In genomic region chr1:56188216-56188615, GRCh38 we compare ENCODE assay signal across 27 cellular contexts.
"Had no signal": no experiment of that assay in that cellular context is flagged by ENCODE, and none has a peak within 500 bp of the region (broad histone marks: within the 10 kb centered on the region; RNA-seq: fewer than 3 reads in every experiment).

No MANE protein-coding gene starts in this region.

- H3K4me3 Mint-ChIP-seq: activated CD4-positive, alpha-beta T cell treated with anti-CD3 and anti-CD28 coated beads for 36 hours; activated CD8-positive, alpha-beta memory T cell treated with anti-CD3 and anti-CD28 coated beads, Interleukin-2, amount 10 ng/mL, durations not matched to agents 7 days and 5 days; activated CD8-positive, alpha-beta T cell treated with anti-CD3 and anti-CD28 coated beads, Interleukin-2, amount 10 ng/mL, durations not matched to agents 7 days and 5 days; activated naive CD4-positive, alpha-beta T cell treated with anti-CD3 and anti-CD28 coated beads for 36 hours; activated naive CD8-positive, alpha-beta T cell treated with anti-CD3 and anti-CD28 coated beads for 36 hours; activated T-cell treated with anti-CD3 and anti-CD28 coated beads, Interleukin-2, amount 50 U/mL, for 72 hours; natural killer cell treated with Interleukin-12 subunit alpha and Interleukin-12 subunit beta and Interleukin-15 and Interleukin-18, amount 100 ng/mL, for 72 hours; stimulated activated naive B cell treated with anti-CD40 and anti-IgM and Interleukin-4, amounts not matched to agents 10 μg/mL and 1 μg/mL and 100 μg/mL, for 72 hours; T-cell; T-helper 2 cell treated with Interferon-gamma antibody and Interleukin-4, amounts not matched to agents 5 μg/mL and 100 μg/mL, for 36 hours had no signal

- H3K36me3 Mint-ChIP-seq: activated CD8-positive, alpha-beta memory T cell treated with anti-CD3 and anti-CD28 coated beads, Interleukin-2, amount 10 ng/mL, durations not matched to agents 7 days and 5 days; activated naive CD8-positive, alpha-beta T cell treated with anti-CD3 and anti-CD28 coated beads for 36 hours; brain; natural killer cell treated with Interleukin-12 subunit alpha and Interleukin-12 subunit beta and Interleukin-15 and Interleukin-18, amount 100 ng/mL, for 72 hours; stimulated activated naive B cell treated with anti-CD40 and anti-IgM and Interleukin-4, amounts not matched to agents 10 μg/mL and 1 μg/mL and 100 μg/mL, for 72 hours; T-cell had no signal

- H3K36me3 ChIP-seq: ascending aorta, cardiac muscle cell, left lung, neutrophil, stomach, thyroid gland, upper lobe of right lung had no signal

- ATAC-seq: activated CD4-positive, alpha-beta T cell treated with anti-CD3 and anti-CD28 coated beads for 36 hours; activated CD8-positive, alpha-beta memory T cell treated with anti-CD3 and anti-CD28 coated beads, Interleukin-2, amount 10 ng/mL, durations not matched to agents 7 days and 5 days; activated CD8-positive, alpha-beta T cell treated with anti-CD3 and anti-CD28 coated beads, Interleukin-2, amount 10 ng/mL, durations not matched to agents 7 days and 5 days; activated T-cell treated with anti-CD3 and anti-CD28 coated beads, Interleukin-2, amount 50 U/mL, for 72 hours; foreskin keratinocyte; left lung; mucosa of descending colon; natural killer cell treated with Interleukin-12 subunit alpha and Interleukin-12 subunit beta and Interleukin-15 and Interleukin-18, amount 100 ng/mL, for 72 hours; stimulated activated naive B cell treated with anti-CD40 and anti-IgM and Interleukin-4, amounts not matched to agents 10 μg/mL and 1 μg/mL and 100 μg/mL, for 72 hours; T-cell; upper lobe of right lung had no signal

- H3K4me1 Mint-ChIP-seq: activated CD4-positive, alpha-beta T cell treated with anti-CD3 and anti-CD28 coated beads for 36 hours; activated CD8-positive, alpha-beta memory T cell treated with anti-CD3 and anti-CD28 coated beads, Interleukin-2, amount 10 ng/mL, durations not matched to agents 7 days and 5 days; activated naive CD8-positive, alpha-beta T cell treated with anti-CD3 and anti-CD28 coated beads for 36 hours; stimulated activated naive B cell treated with anti-CD40 and anti-IgM and Interleukin-4, amounts not matched to agents 10 μg/mL and 1 μg/mL and 100 μg/mL, for 72 hours; T-cell had no signal

- H3K27me3 ChIP-seq: ascending aorta, cardiac muscle cell, foreskin keratinocyte, left lung, neutrophil, stomach, thyroid gland, upper lobe of right lung had no signal

- H3K9me3 ChIP-seq: ascending aorta, left lung, mucosa of descending colon, neutrophil, stomach, thyroid gland, upper lobe of right lung had no signal

- H3K4me1 ChIP-seq: ascending aorta, foreskin keratinocyte, stomach had no signal

- H3K27me3 Mint-ChIP-seq: activated CD4-positive, alpha-beta T cell treated with anti-CD3 and anti-CD28 coated beads for 36 hours; activated CD8-positive, alpha-beta memory T cell treated with anti-CD3 and anti-CD28 coated beads, Interleukin-2, amount 10 ng/mL, durations not matched to agents 7 days and 5 days; activated naive CD8-positive, alpha-beta T cell treated with anti-CD3 and anti-CD28 coated beads for 36 hours; brain; stimulated activated naive B cell treated with anti-CD40 and anti-IgM and Interleukin-4, amounts not matched to agents 10 μg/mL and 1 μg/mL and 100 μg/mL, for 72 hours; T-cell had no signal

- H3K9me3 Mint-ChIP-seq: activated naive CD4-positive, alpha-beta T cell treated with anti-CD3 and anti-CD28 coated beads for 36 hours; activated naive CD8-positive, alpha-beta T cell treated with anti-CD3 and anti-CD28 coated beads for 36 hours; activated T-cell treated with anti-CD3 and anti-CD28 coated beads, Interleukin-2, amount 50 U/mL, for 72 hours; brain; natural killer cell treated with Interleukin-12 subunit alpha and Interleukin-12 subunit beta and Interleukin-15 and Interleukin-18, amount 100 ng/mL, for 72 hours; stimulated activated naive B cell treated with anti-CD40 and anti-IgM and Interleukin-4, amounts not matched to agents 10 μg/mL and 1 μg/mL and 100 μg/mL, for 72 hours; T-helper 2 cell treated with Interferon-gamma antibody and Interleukin-4, amounts not matched to agents 5 μg/mL and 100 μg/mL, for 36 hours had no signal

- H3K27ac Mint-ChIP-seq: activated CD4-positive, alpha-beta T cell treated with anti-CD3 and anti-CD28 coated beads for 36 hours; activated CD8-positive, alpha-beta memory T cell treated with anti-CD3 and anti-CD28 coated beads, Interleukin-2, amount 10 ng/mL, durations not matched to agents 7 days and 5 days; activated CD8-positive, alpha-beta T cell treated with anti-CD3 and anti-CD28 coated beads, Interleukin-2, amount 10 ng/mL, durations not matched to agents 7 days and 5 days; activated naive CD4-positive, alpha-beta T cell treated with anti-CD3 and anti-CD28 coated beads for 36 hours; activated naive CD8-positive, alpha-beta T cell treated with anti-CD3 and anti-CD28 coated beads for 36 hours; activated T-cell treated with anti-CD3 and anti-CD28 coated beads, Interleukin-2, amount 50 U/mL, for 72 hours; natural killer cell treated with Interleukin-12 subunit alpha and Interleukin-12 subunit beta and Interleukin-15 and Interleukin-18, amount 100 ng/mL, for 72 hours; stimulated activated naive B cell treated with anti-CD40 and anti-IgM and Interleukin-4, amounts not matched to agents 10 μg/mL and 1 μg/mL and 100 μg/mL, for 72 hours; T-cell; T-helper 2 cell treated with Interferon-gamma antibody and Interleukin-4, amounts not matched to agents 5 μg/mL and 100 μg/mL, for 36 hours had no signal

- H3K27ac ChIP-seq: ascending aorta, cardiac muscle cell, coronary artery, foreskin keratinocyte, left lung, neutrophil, thyroid gland, upper lobe of right lung had no signal

- DNase-seq: activated CD4-positive, alpha-beta T cell treated with anti-CD3 and anti-CD28 coated beads for 36 hours; activated CD4-positive, CD25-positive, alpha-beta regulatory T cell; activated CD8-positive, alpha-beta memory T cell treated with anti-CD3 and anti-CD28 coated beads, Interleukin-2, amount 10 ng/mL, durations not matched to agents 7 days and 5 days; activated CD8-positive, alpha-beta T cell treated with anti-CD3 and anti-CD28 coated beads, Interleukin-2, amount 10 ng/mL, durations not matched to agents 7 days and 5 days; activated naive CD4-positive, alpha-beta T cell treated with anti-CD3 and anti-CD28 coated beads for 36 hours; activated naive CD8-positive, alpha-beta T cell treated with anti-CD3 and anti-CD28 coated beads for 36 hours; activated T-cell treated with anti-CD3 and anti-CD28 coated beads, Interleukin-2, amount 50 U/mL, for 72 hours; dorsolateral prefrontal cortex; effector memory CD4-positive, alpha-beta T cell; foreskin keratinocyte; glutamatergic neuron; left lung; mucosa of descending colon; stimulated activated CD4-positive, alpha-beta T cell treated with anti-CD3 and anti-CD28 coated beads, Interleukin-15, amount 100 ng/mL, for 24 hours; stimulated activated CD4-positive, alpha-beta T cell treated with anti-CD3 and anti-CD28 coated beads, Interleukin-2, amount 100 ng/mL, for 24 hours; stimulated activated naive B cell treated with anti-CD40 and anti-IgM and Interleukin-4, amounts not matched to agents 10 μg/mL and 1 μg/mL and 100 μg/mL, for 72 hours; stomach; T-cell; thyroid gland; upper lobe of right lung had no signal

- H3K4me3 ChIP-seq: ascending aorta, cardiac muscle cell, coronary artery, left lung, mucosa of descending colon, stomach, thyroid gland, upper lobe of right lung had no signal
